11 cellular contexts compared by ENCODE assay signal in genomic region chr4:24382381-24382780, GRCh38.
DNase-seq lines count a peak whose midpoint lies in the region; ATAC-seq lines count a peak whose summit lies in the region.
"Had no signal": no experiment of that assay in that cellular context is flagged by ENCODE, and none has a peak within 500 bp of the region (broad histone marks: within the 10 kb centered on the region; RNA-seq: fewer than 3 reads in every experiment).

No MANE protein-coding gene starts in this region.

- peaks cover 2% of the 10 kb centered on the region for H3K27me3 Mint-ChIP-seq in activated CD4-positive, alpha-beta memory T cell treated with anti-CD3 and anti-CD28 coated beads, Interleukin-2, amount 10 ng/mL, durations not matched to agents 7 days and 5 days
- H3K27me3 Mint-ChIP-seq: activated CD4-positive, alpha-beta T cell treated with anti-CD3 and anti-CD28 coated beads, Interleukin-2, amount 10 ng/mL, durations not matched to agents 24 days and 14 days had no signal

- no peak for DNase-seq in HuH-7 (ENCODE audit: low spot score)
- DNase-seq in activated CD4-positive, alpha-beta memory T cell treated with anti-CD3 and anti-CD28 coated beads, Interleukin-2, amount 10 ng/mL, durations not matched to agents 7 days and 5 days: no peak
- DNase-seq in cortex of kidney (lab: John Stamatoyannopoulos, UW): no peak
- DNase-seq: activated CD4-positive, alpha-beta T cell treated with anti-CD3 and anti-CD28 coated beads, Interleukin-2, amount 10 ng/mL, durations not matched to agents 24 days and 14 days; DMS 273 treated with DMSO at 0.1 percent for 48 hours; sigmoid colon had no signal

- H3K4me1 Mint-ChIP-seq in activated CD4-positive, alpha-beta memory T cell treated with anti-CD3 and anti-CD28 coated beads, Interleukin-2, amount 10 ng/mL, durations not matched to agents 7 days and 5 days: no peaks in the 10 kb centered on the region
- H3K4me1 Mint-ChIP-seq: activated CD4-positive, alpha-beta T cell treated with anti-CD3 and anti-CD28 coated beads, Interleukin-2, amount 10 ng/mL, durations not matched to agents 24 days and 14 days had no signal

- no peak overlapping the region for H3K27ac Mint-ChIP-seq in activated CD4-positive, alpha-beta memory T cell treated with anti-CD3 and anti-CD28 coated beads, Interleukin-2, amount 10 ng/mL, durations not matched to agents 7 days and 5 days
- H3K27ac Mint-ChIP-seq: activated CD4-positive, alpha-beta T cell treated with anti-CD3 and anti-CD28 coated beads, Interleukin-2, amount 10 ng/mL, durations not matched to agents 24 days and 14 days had no signal

- CTCF ChIA-PET in activated CD4-positive, alpha-beta memory T cell treated with anti-CD3 and anti-CD28 coated beads, Interleukin-2, amount 10 ng/mL, durations not matched to agents 7 days and 5 days (lab: Charles Lee): no interaction called here

- no peaks in the 10 kb centered on the region for H3K9me3 Mint-ChIP-seq in activated CD4-positive, alpha-beta memory T cell treated with anti-CD3 and anti-CD28 coated beads, Interleukin-2, amount 10 ng/mL, durations not matched to agents 7 days and 5 days

- POLR2A ChIA-PET in activated CD4-positive, alpha-beta memory T cell treated with anti-CD3 and anti-CD28 coated beads, Interleukin-2, amount 10 ng/mL, durations not matched to agents 7 days and 5 days (lab: Charles Lee): no interaction called here

- peak; percentile 99 for ATAC-seq in GM18502 (IDR thresholded peaks at IDR 0.05; ENCODE audit: poor library complexity, unreplicated experiment)
- ATAC-seq in GM21576 (IDR thresholded peaks at IDR 0.05; ENCODE audit: unreplicated experiment): peak; percentile 89
- ATAC-seq in HG03457 (IDR thresholded peaks at IDR 0.05; ENCODE audit: unreplicated experiment): peak; percentile 99
- ATAC-seq in esophagus mucosa: peak; percentile 89
- ATAC-seq in GM19328 (IDR thresholded peaks at IDR 0.05; ENCODE audit: unreplicated experiment): no peak

- H3K36me3 Mint-ChIP-seq in activated CD4-positive, alpha-beta memory T cell treated with anti-CD3 and anti-CD28 coated beads, Interleukin-2, amount 10 ng/mL, durations not matched to agents 7 days and 5 days (ENCODE audit: low read depth): no peaks in the 10 kb centered on the region

- no peak overlapping the region for H3K4me3 Mint-ChIP-seq in activated CD4-positive, alpha-beta memory T cell treated with anti-CD3 and anti-CD28 coated beads, Interleukin-2, amount 10 ng/mL, durations not matched to agents 7 days and 5 days
- H3K4me3 Mint-ChIP-seq: activated CD4-positive, alpha-beta T cell treated with anti-CD3 and anti-CD28 coated beads, Interleukin-2, amount 10 ng/mL, durations not matched to agents 24 days and 14 days had no signal
